ENCODE assay signal across 1 cellular context in genomic region chr15:31254431-31255175, GRCh38.
TF ChIP-seq lines count a peak whose summit lies in the region.

No MANE protein-coding gene starts in this region.

TF ChIP-seq in HEK293, 187 proteins besides CTCF, POLR2A, EP300 and RAD21 (continued from another document and continues in another):
- TF ChIP-seq ELK4 (IDR thresholded peaks at IDR 0.05; ENCODE audit: borderline replicate concordance, low read depth, low read length) = no peak
- peak; percentile 57 for TF ChIP-seq ZBTB8A (tag by site-specific recombination; IDR thresholded peaks at IDR 0.05)
- no peak for TF ChIP-seq ZBTB10 (tag by site-specific recombination; IDR thresholded peaks at IDR 0.05)
- 0 out of 2 replicates have a peak, but pooled peaks have one; percentile 22 for TF ChIP-seq OVOL3 (tag by site-specific recombination; IDR thresholded peaks at IDR 0.05)
- no peak for TF ChIP-seq GLI2 (tag by site-specific recombination; IDR thresholded peaks at IDR 0.05; ENCODE audit: borderline replicate concordance, low read depth)
- TF ChIP-seq, protein P1, sequence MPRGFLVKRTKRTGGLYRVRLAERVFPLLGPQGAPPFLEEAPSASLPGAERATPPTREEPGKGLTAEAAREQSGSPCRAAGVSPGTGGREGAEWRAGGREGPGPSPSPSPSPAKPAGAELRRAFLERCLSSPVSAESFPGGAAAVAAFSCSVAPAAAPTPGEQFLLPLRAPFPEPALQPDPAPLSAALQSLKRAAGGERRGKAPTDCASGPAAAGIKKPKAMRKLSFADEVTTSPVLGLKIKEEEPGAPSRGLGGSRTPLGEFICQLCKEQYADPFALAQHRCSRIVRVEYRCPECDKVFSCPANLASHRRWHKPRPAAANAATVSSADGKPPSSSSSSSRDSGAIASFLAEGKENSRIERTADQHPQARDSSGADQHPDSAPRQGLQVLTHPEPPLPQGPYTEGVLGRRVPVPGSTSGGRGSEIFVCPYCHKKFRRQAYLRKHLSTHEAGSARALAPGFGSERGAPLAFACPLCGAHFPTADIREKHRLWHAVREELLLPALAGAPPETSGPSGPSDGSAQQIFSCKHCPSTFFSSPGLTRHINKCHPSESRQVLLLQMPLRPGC (tag by site-specific recombination; IDR thresholded peaks at IDR 0.05) = no peak
- TF ChIP-seq GLIS1 (tag by site-specific recombination; IDR thresholded peaks at IDR 0.05) = no peak
- no peak for TF ChIP-seq TCF7L2 (IDR thresholded peaks at IDR 0.05; ENCODE audit: borderline replicate concordance, low read depth, low read length)
- no peak for TF ChIP-seq ZBTB1 (tag by site-specific recombination; IDR thresholded peaks at IDR 0.05)
- no peak for TF ChIP-seq ZNF239 (tag by site-specific recombination; IDR thresholded peaks at IDR 0.05)
- no peak for TF ChIP-seq ZNF169 (tag by site-specific recombination; IDR thresholded peaks at IDR 0.05)
- TF ChIP-seq, protein P2, sequence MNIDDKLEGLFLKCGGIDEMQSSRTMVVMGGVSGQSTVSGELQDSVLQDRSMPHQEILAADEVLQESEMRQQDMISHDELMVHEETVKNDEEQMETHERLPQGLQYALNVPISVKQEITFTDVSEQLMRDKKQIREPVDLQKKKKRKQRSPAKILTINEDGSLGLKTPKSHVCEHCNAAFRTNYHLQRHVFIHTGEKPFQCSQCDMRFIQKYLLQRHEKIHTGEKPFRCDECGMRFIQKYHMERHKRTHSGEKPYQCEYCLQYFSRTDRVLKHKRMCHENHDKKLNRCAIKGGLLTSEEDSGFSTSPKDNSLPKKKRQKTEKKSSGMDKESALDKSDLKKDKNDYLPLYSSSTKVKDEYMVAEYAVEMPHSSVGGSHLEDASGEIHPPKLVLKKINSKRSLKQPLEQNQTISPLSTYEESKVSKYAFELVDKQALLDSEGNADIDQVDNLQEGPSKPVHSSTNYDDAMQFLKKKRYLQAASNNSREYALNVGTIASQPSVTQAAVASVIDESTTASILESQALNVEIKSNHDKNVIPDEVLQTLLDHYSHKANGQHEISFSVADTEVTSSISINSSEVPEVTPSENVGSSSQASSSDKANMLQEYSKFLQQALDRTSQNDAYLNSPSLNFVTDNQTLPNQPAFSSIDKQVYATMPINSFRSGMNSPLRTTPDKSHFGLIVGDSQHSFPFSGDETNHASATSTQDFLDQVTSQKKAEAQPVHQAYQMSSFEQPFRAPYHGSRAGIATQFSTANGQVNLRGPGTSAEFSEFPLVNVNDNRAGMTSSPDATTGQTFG (tag by site-specific recombination; IDR thresholded peaks at IDR 0.05; ENCODE audit: borderline replicate concordance) = no peak
- TF ChIP-seq ZNF341 (tag by site-specific recombination; IDR thresholded peaks at IDR 0.05; ENCODE audit: low read depth) = 0 out of 2 replicates have a peak, but pooled peaks have one; percentile 9
- TF ChIP-seq MZF1 (tag by site-specific recombination; IDR thresholded peaks at IDR 0.05; ENCODE audit: borderline replicate concordance) = peak; percentile 38; the same call in 1 of the 2 replicates
- TF ChIP-seq ZNF202 (tag by site-specific recombination; IDR thresholded peaks at IDR 0.05; ENCODE audit: borderline replicate concordance) = no peak
- TF ChIP-seq KLF10 (tag by site-specific recombination; IDR thresholded peaks at IDR 0.05) = peak; percentile 45; the same call in 1 of the 2 replicates
- no peak for TF ChIP-seq ZNF837 (tag by site-specific recombination; IDR thresholded peaks at IDR 0.05)
- 0 out of 2 replicates have a peak, but pooled peaks have one; percentile 22 for TF ChIP-seq KLF8 (tag by site-specific recombination; IDR thresholded peaks at IDR 0.05)
- TF ChIP-seq ZNF132 (tag by site-specific recombination; IDR thresholded peaks at IDR 0.05; ENCODE audit: borderline replicate concordance) = no peak
- TF ChIP-seq FEZF1 (tag by site-specific recombination; IDR thresholded peaks at IDR 0.05) = peak; percentile 74
- no peak for TF ChIP-seq ZNF707 (tag by site-specific recombination; IDR thresholded peaks at IDR 0.05)
- TF ChIP-seq ZBTB44 (tag by site-specific recombination; IDR thresholded peaks at IDR 0.05) = peak; percentile 71; the same call in 1 of the 2 replicates
- TF ChIP-seq ZNF266 (tag by site-specific recombination; IDR thresholded peaks at IDR 0.05; ENCODE audit: low read depth) = no peak
- no peak for TF ChIP-seq ZNF19 (tag by site-specific recombination; IDR thresholded peaks at IDR 0.05; ENCODE audit: low read depth)
- no peak for TF ChIP-seq ZNF561 (tag by site-specific recombination; IDR thresholded peaks at IDR 0.05; ENCODE audit: borderline replicate concordance)
- TF ChIP-seq ZNF335 (tag by site-specific recombination; conservative IDR thresholded peaks at IDR 0.05) = 0 out of 2 replicates have a peak, but pooled peaks have one; percentile 25
- 0 out of 2 replicates have a peak, but pooled peaks have one; percentile 66 for TF ChIP-seq ZNF610 (tag by site-specific recombination; IDR thresholded peaks at IDR 0.05; ENCODE audit: borderline replicate concordance)
- TF ChIP-seq ZNF404 (tag by site-specific recombination; IDR thresholded peaks at IDR 0.05) = no peak
- no peak for TF ChIP-seq PRDM1 (tag by site-specific recombination; IDR thresholded peaks at IDR 0.05)
- TF ChIP-seq ZNF184 (tag by site-specific recombination; IDR thresholded peaks at IDR 0.05) = no peak
- TF ChIP-seq, protein P3, sequence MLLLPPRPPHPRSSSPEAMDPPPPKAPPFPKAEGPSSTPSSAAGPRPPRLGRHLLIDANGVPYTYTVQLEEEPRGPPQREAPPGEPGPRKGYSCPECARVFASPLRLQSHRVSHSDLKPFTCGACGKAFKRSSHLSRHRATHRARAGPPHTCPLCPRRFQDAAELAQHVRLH (tag by site-specific recombination; IDR thresholded peaks at IDR 0.05) = peak; percentile 47; the same call in 1 of the 2 replicates
- TF ChIP-seq ZNF37A (tag by site-specific recombination; IDR thresholded peaks at IDR 0.05) = no peak
- no peak for TF ChIP-seq ZNF514 (tag by site-specific recombination; IDR thresholded peaks at IDR 0.05)
- TF ChIP-seq ZNF558 (tag by site-specific recombination; IDR thresholded peaks at IDR 0.05) = no peak
- no peak for TF ChIP-seq SETDB1 (IDR thresholded peaks at IDR 0.05; ENCODE audit: insufficient read length, low read length)
- TF ChIP-seq, protein P4, sequence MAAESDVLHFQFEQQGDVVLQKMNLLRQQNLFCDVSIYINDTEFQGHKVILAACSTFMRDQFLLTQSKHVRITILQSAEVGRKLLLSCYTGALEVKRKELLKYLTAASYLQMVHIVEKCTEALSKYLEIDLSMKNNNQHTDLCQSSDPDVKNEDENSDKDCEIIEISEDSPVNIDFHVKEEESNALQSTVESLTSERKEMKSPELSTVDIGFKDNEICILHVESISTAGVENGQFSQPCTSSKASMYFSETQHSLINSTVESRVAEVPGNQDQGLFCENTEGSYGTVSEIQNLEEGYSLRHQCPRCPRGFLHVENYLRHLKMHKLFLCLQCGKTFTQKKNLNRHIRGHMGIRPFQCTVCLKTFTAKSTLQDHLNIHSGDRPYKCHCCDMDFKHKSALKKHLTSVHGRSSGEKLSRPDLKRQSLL (tag by site-specific recombination; IDR thresholded peaks at IDR 0.05) = no peak
- no peak for TF ChIP-seq ZNF549 (tag by site-specific recombination; IDR thresholded peaks at IDR 0.05)
- TF ChIP-seq, protein P5, sequence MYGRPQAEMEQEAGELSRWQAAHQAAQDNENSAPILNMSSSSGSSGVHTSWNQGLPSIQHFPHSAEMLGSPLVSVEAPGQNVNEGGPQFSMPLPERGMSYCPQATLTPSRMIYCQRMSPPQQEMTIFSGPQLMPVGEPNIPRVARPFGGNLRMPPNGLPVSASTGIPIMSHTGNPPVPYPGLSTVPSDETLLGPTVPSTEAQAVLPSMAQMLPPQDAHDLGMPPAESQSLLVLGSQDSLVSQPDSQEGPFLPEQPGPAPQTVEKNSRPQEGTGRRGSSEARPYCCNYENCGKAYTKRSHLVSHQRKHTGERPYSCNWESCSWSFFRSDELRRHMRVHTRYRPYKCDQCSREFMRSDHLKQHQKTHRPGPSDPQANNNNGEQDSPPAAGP (tag by site-specific recombination; IDR thresholded peaks at IDR 0.05) = no peak
- TF ChIP-seq MYNN (tag by site-specific recombination; IDR thresholded peaks at IDR 0.05; ENCODE audit: borderline replicate concordance) = peak; percentile 90
- TF ChIP-seq, protein P6, sequence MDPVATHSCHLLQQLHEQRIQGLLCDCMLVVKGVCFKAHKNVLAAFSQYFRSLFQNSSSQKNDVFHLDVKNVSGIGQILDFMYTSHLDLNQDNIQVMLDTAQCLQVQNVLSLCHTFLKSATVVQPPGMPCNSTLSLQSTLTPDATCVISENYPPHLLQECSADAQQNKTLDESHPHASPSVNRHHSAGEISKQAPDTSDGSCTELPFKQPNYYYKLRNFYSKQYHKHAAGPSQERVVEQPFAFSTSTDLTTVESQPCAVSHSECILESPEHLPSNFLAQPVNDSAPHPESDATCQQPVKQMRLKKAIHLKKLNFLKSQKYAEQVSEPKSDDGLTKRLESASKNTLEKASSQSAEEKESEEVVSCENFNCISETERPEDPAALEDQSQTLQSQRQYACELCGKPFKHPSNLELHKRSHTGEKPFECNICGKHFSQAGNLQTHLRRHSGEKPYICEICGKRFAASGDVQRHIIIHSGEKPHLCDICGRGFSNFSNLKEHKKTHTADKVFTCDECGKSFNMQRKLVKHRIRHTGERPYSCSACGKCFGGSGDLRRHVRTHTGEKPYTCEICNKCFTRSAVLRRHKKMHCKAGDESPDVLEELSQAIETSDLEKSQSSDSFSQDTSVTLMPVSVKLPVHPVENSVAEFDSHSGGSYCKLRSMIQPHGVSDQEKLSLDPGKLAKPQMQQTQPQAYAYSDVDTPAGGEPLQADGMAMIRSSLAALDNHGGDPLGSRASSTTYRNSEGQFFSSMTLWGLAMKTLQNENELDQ (tag by site-specific recombination; IDR thresholded peaks at IDR 0.05; ENCODE audit: low read depth) = no peak
- TF ChIP-seq ZNF18 (tag by site-specific recombination; IDR thresholded peaks at IDR 0.05) = peak; percentile 47; the same call in 1 of the 2 replicates
- no peak for TF ChIP-seq ZBTB7A (tag by site-specific recombination; IDR thresholded peaks at IDR 0.05; ENCODE audit: low read depth)
- no peak for TF ChIP-seq ZNF571 (tag by site-specific recombination; IDR thresholded peaks at IDR 0.05)
- no peak for TF ChIP-seq ZNF785 (tag by site-specific recombination; IDR thresholded peaks at IDR 0.05)
- no peak for TF ChIP-seq KLF9 (tag by site-specific recombination; IDR thresholded peaks at IDR 0.05; ENCODE audit: low read depth)
- no peak for TF ChIP-seq GFI1B (tag by site-specific recombination; IDR thresholded peaks at IDR 0.05)
- TF ChIP-seq ZNF16 (tag by site-specific recombination; IDR thresholded peaks at IDR 0.05; ENCODE audit: low read depth) = no peak
- TF ChIP-seq GLI4 (tag by site-specific recombination; IDR thresholded peaks at IDR 0.05) = no peak
- TF ChIP-seq ZSCAN16 (tag by site-specific recombination; IDR thresholded peaks at IDR 0.05) = no peak
